7 cellular contexts compared by ENCODE assay signal in the genomic region with DNA sequence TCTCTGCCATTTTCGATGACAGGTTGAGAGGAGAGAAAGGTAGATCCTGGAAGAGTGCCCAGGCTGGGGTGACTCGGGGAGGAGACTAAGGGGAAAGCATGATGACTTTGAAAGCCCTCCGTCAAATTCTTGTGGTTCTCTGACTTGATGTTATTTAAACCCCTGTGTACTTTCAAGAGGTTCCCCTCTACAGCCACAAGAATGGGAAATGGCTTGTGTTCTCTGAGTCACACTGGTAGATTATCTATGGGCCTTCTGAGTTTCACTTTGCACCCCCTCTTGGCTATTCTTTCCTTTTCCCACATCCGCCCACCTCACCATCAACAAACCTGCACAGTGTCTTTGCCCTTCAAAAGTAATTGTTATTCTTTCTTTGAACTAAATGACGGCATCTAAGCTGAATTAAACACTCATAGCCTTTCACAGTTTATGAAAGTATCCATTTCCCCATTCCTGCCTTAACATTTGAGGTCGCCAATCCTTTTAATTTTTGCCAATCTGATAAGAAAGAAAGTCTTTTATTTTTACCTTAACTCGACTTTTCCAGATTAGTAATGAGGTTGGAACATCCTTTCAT. TPM values are rescaled to one million over a fixed set of nuclear protein-coding genes. Genes with fewer than 3 reads are reported as not detected.
DNase-seq lines count a peak whose midpoint lies in the region; ATAC-seq and TF ChIP-seq lines count a peak whose summit lies in the region.

No MANE protein-coding gene starts in this region.

- no peak overlapping the region for H3K4me2 ChIP-seq in H9 (ENCODE audit: insufficient read depth, insufficient read length, low read length)

- peaks cover 32% of the 10 kb centered on the region for H3K4me1 ChIP-seq in SJCRH30
- no peaks in the 10 kb centered on the region for H3K4me1 ChIP-seq in H9 (ENCODE audit: insufficient read depth, low read length)

- no peak overlapping the region for H3K9ac ChIP-seq in H9 (ENCODE audit: extremely low read depth, insufficient read length, low read length)

- peak; percentile 58 for ATAC-seq in HG03139 (IDR thresholded peaks at IDR 0.05; ENCODE audit: unreplicated experiment)

- no peak overlapping the region for H3K4me3 ChIP-seq in SJCRH30

- H3K23me2 ChIP-seq in H9 (ENCODE audit: insufficient read length, low read depth, low read length, poor library complexity, severe bottlenecking), result no peaks in the 10 kb centered on the region

- no peaks in the 10 kb centered on the region for H3K27me3 Mint-ChIP-seq in activated naive CD4-positive, alpha-beta T cell treated with anti-CD3 and anti-CD28 coated beads, Interleukin-2, amount 50 U/mL, for 24 hours
- H3K27me3 Mint-ChIP-seq in H9 (ENCODE audit: low read depth), result peaks cover 2% of the 10 kb centered on the region

- no peaks in the 10 kb centered on the region for H3K36me3 ChIP-seq in SJCRH30

- DNase-seq in GM19240 (ENCODE audit: insufficient read length, low spot score) (peak; percentile 43), SJCRH30 (peak; percentile 53 to 78), pons (ENCODE audit: low spot score) (peak; percentile 21), hypothalamus (lab: John Stamatoyannopoulos, UW) (no peak), H9 (no peak)

- no peak overlapping the region for H2AK5ac ChIP-seq in H9 (ENCODE audit: insufficient read length, low read length)

- H3K27ac ChIP-seq in SJCRH30 (0 out of 2 replicates have a peak overlapping the region, but pooled peaks have one; percentile 4), H9 (ENCODE audit: insufficient read length, low read depth, low read length) (no peak overlapping the region)

- no peak overlapping the region for H4K8ac ChIP-seq in H9 (replicated peaks; ENCODE audit: insufficient read length, low read depth, low read length)

- H3K9me3 ChIP-seq in SJCRH30 (replicated peaks) (no peaks in the 10 kb centered on the region), H9 (ENCODE audit: control insufficient read depth, low read depth, low read length) (no peaks in the 10 kb centered on the region)

- H3K4me1 Mint-ChIP-seq in activated naive CD4-positive, alpha-beta T cell treated with anti-CD3 and anti-CD28 coated beads, Interleukin-2, amount 50 U/mL, for 24 hours, result peaks cover 50% of the 10 kb centered on the region
- peaks cover 13% of the 10 kb centered on the region in 2 experiments for H3K4me1 Mint-ChIP-seq in H9

- H3K79me1 ChIP-seq in H9 (ENCODE audit: insufficient read depth, low read depth, low read length, poor library complexity, severe bottlenecking), result no peaks in the 10 kb centered on the region

- H3T11ph ChIP-seq in H9 (ENCODE audit: low read length), result no peak overlapping the region

- H2BK20ac ChIP-seq in H9 (ENCODE audit: low read depth, low read length, poor library complexity, severe bottlenecking), result no peak overlapping the region

- no peak overlapping the region for H3K14ac ChIP-seq in H9 (ENCODE audit: insufficient read depth, low read length)

- H3K36me3 Mint-ChIP-seq in activated naive CD4-positive, alpha-beta T cell treated with anti-CD3 and anti-CD28 coated beads, Interleukin-2, amount 50 U/mL, for 24 hours, result no peaks in the 10 kb centered on the region
- H3K36me3 Mint-ChIP-seq in H9 (ENCODE audit: insufficient read depth in 1 of 3, low read depth in 3 of 3), result no peaks in the 10 kb centered on the region

- H3K23ac ChIP-seq in H9 (ENCODE audit: insufficient read length, low read depth, low read length), result no peak overlapping the region

- WGBS in H9 (ENCODE audit: extremely low coverage, insufficient read length, low lambda C conversion rate), result no CpG with 5 or more reads among the region's 7 CpGs

- no peaks in the 10 kb centered on the region for H3K27me3 ChIP-seq in SJCRH30
- no peaks in the 10 kb centered on the region for H3K27me3 ChIP-seq in H9 (ENCODE audit: insufficient read depth, low read length)

- no peak for TF ChIP-seq CTCF in H9 (conservative IDR thresholded peaks at IDR 0.05)

- peak overlapping the region; percentile 43 for H3K27ac Mint-ChIP-seq in activated naive CD4-positive, alpha-beta T cell treated with anti-CD3 and anti-CD28 coated beads, Interleukin-2, amount 50 U/mL, for 24 hours
- no peak overlapping the region for H3K27ac Mint-ChIP-seq in H9

- no peak overlapping the region for H3K18ac ChIP-seq in H9 (ENCODE audit: insufficient read length, low read depth, low read length)

- H4K20me1 ChIP-seq in H9 (ENCODE audit: control insufficient read depth, insufficient read depth, insufficient read length), result no peaks in the 10 kb centered on the region

- no peak overlapping the region for H2BK120ac ChIP-seq in H9 (ENCODE audit: low read depth, low read length, poor library complexity, severe bottlenecking)

- H2BK15ac ChIP-seq in H9 (ENCODE audit: low read depth, low read length), result no peak overlapping the region

- no peak overlapping the region for H2AFZ ChIP-seq in H9 (ENCODE audit: low read length)

- H2BK12ac ChIP-seq in H9 (ENCODE audit: insufficient read length, low read depth, low read length), result no peak overlapping the region

- H3K4me3 Mint-ChIP-seq in activated naive CD4-positive, alpha-beta T cell treated with anti-CD3 and anti-CD28 coated beads, Interleukin-2, amount 50 U/mL, for 24 hours, result peak overlapping the region; percentile 64
- no peak overlapping the region for H3K4me3 Mint-ChIP-seq in H9

- no peak overlapping the region for H3K56ac ChIP-seq in H9 (ENCODE audit: insufficient read length, low read depth, low read length)

- no peak overlapping the region for H4K5ac ChIP-seq in H9 (ENCODE audit: insufficient read length, low read depth, low read length)

- no peak overlapping the region for H2BK5ac ChIP-seq in H9 (ENCODE audit: insufficient read length, low read length)

- no peak overlapping the region for H4K91ac ChIP-seq in H9 (ENCODE audit: insufficient read length, low read depth, low read length)

- H3K9me3 Mint-ChIP-seq in activated naive CD4-positive, alpha-beta T cell treated with anti-CD3 and anti-CD28 coated beads, Interleukin-2, amount 50 U/mL, for 24 hours, result no peaks in the 10 kb centered on the region
- H3K9me3 Mint-ChIP-seq in H9, result no peaks in the 10 kb centered on the region

- H3K4ac ChIP-seq in H9 (ENCODE audit: low read depth, low read length), result no peak overlapping the region

- H3K79me2 ChIP-seq in H9 (ENCODE audit: insufficient read depth, low read length), result no peaks in the 10 kb centered on the region

RNA-seq across cellular contexts. Expression of a gene that starts 24.1 kb away (rescaled TPM):
- total RNA-seq in SJCRH30 (2014; rRNA removed; shearing (Covaris generic)), result not detected in 2 replicates
- 0.18 TPM in 1 of 2 replicates, not detected in the other for total RNA-seq in H9 (2021)

Comparison
In these comparisons a context has a peak if more than half of its experiments do, and no peak if none do; other contexts are left out.
1. DNase-seq: peak in GM19240 (single experiment), SJCRH30 (2 of 2) and pons (single experiment); none in hypothalamus (0 of 51) and H9 (single experiment).